1 cellular context compared by ENCODE assay signal in genomic region chr12:56630180-56630632, GRCh38.
A peak's percentile ranks its signal among the peaks of the same experiment; 100 is the strongest.
TF ChIP-seq lines count a peak whose summit lies in the region.

TSS of gene BAZ2A (minus strand) at chr12:56630326. CDS start at chr12:56617530, 12,796 bp downstream.

TF ChIP-seq in HepG2, 621 proteins besides CTCF, POLR2A, EP300 and RAD21 (continued from another document and continues in another):
- TF ChIP-seq ZNF891 (CRISPR knock-in tag; IDR thresholded peaks at IDR 0.05) (0 out of 2 replicates have a peak, but pooled peaks have one; percentile 45), ZNF10 (CRISPR knock-in tag; IDR thresholded peaks at IDR 0.05; ENCODE audit: borderline replicate concordance, low read depth) (no peak), ZBTB21 (CRISPR knock-in tag; IDR thresholded peaks at IDR 0.05) (no peak), ARNT2 (CRISPR knock-in tag; IDR thresholded peaks at IDR 0.05; ENCODE audit: low read depth) (no peak), KLF15 (CRISPR knock-in tag; IDR thresholded peaks at IDR 0.05; ENCODE audit: borderline replicate concordance) (peak; percentile 75; the same call in 1 of the 2 replicates), PRPF4 (IDR thresholded peaks at IDR 0.05; ENCODE audit: low read depth, low read length, poor library complexity, severe bottlenecking) (no peak), ATF6 (CRISPR knock-in tag; conservative IDR thresholded peaks at IDR 0.05) (no peak), ZNF775 (CRISPR knock-in tag; IDR thresholded peaks at IDR 0.05; ENCODE audit: borderline replicate concordance) (no peak), CENPX (CRISPR knock-in tag; IDR thresholded peaks at IDR 0.05) (no peak), HCFC1 (IDR thresholded peaks at IDR 0.05; ENCODE audit: low read depth, low read length) (no peak; the same call in 1 of the 2 replicates), SATB2 (CRISPR knock-in tag; IDR thresholded peaks at IDR 0.05) (no peak), ZNF597 (CRISPR knock-in tag; IDR thresholded peaks at IDR 0.05) (no peak), CENPT (CRISPR knock-in tag; IDR thresholded peaks at IDR 0.05; ENCODE audit: low read depth) (no peak), MTERF4 (CRISPR knock-in tag; IDR thresholded peaks at IDR 0.05) (0 out of 2 replicates have a peak, but pooled peaks have one; percentile 48), ZNF546 (CRISPR knock-in tag; conservative IDR thresholded peaks at IDR 0.05) (0 out of 2 replicates have a peak, but pooled peaks have one; percentile 25), ZNF296 (CRISPR knock-in tag; conservative IDR thresholded peaks at IDR 0.05) (no peak), ZNF713 (CRISPR knock-in tag; IDR thresholded peaks at IDR 0.05) (no peak), ZNF572 (CRISPR knock-in tag; IDR thresholded peaks at IDR 0.05) (no peak), ZNF850 (CRISPR knock-in tag; conservative IDR thresholded peaks at IDR 0.05) (no peak), ZKSCAN1 (IDR thresholded peaks at IDR 0.05; ENCODE audit: low read length) (no peak), SP1 (IDR thresholded peaks at IDR 0.05) (no peak), SP1 (CRISPR knock-in tag; IDR thresholded peaks at IDR 0.05) (peak; percentile 83), ZNF138 (CRISPR knock-in tag; IDR thresholded peaks at IDR 0.05; ENCODE audit: low read depth) (no peak), HNF4A (CRISPR knock-in tag; IDR thresholded peaks at IDR 0.05) (no peak; the same call in 1 of the 2 replicates), DR1 (CRISPR knock-in tag; IDR thresholded peaks at IDR 0.05) (no peak; the same call in 1 of the 2 replicates), ZNF609 (CRISPR knock-in tag; IDR thresholded peaks at IDR 0.05; ENCODE audit: borderline replicate concordance) (no peak), ETV5 (CRISPR knock-in tag; IDR thresholded peaks at IDR 0.05; ENCODE audit: borderline replicate concordance) (peak; percentile 67; the same call in 1 of the 2 replicates), NR2F2 (IDR thresholded peaks at IDR 0.05; ENCODE audit: borderline replicate concordance, low read depth) (no peak), SMARCE1 (IDR thresholded peaks at IDR 0.05; ENCODE audit: borderline replicate concordance) (no peak), ZEB1 (IDR thresholded peaks at IDR 0.05; ENCODE audit: insufficient replicate concordance, low read depth) (no peak), JUND (CRISPR knock-in tag; IDR thresholded peaks at IDR 0.05) (no peak), ZFP41 (CRISPR knock-in tag; IDR thresholded peaks at IDR 0.05; ENCODE audit: borderline replicate concordance) (no peak), ZNF251 (CRISPR knock-in tag; IDR thresholded peaks at IDR 0.05) (no peak), ZNF792 (CRISPR knock-in tag; IDR thresholded peaks at IDR 0.05) (peak; percentile 87), ELF3 (CRISPR knock-in tag; IDR thresholded peaks at IDR 0.05) (peak; percentile 79), ZNF263 (CRISPR knock-in tag; IDR thresholded peaks at IDR 0.05) (peak; percentile 70), ZMAT3 (CRISPR knock-in tag; conservative IDR thresholded peaks at IDR 0.05) (0 out of 2 replicates have a peak, but pooled peaks have one; percentile 72), FOXA1 (IDR thresholded peaks at IDR 0.05) (no peak), FOXA1 (CRISPR knock-in tag; IDR thresholded peaks at IDR 0.05) (0 out of 2 replicates have a peak, but pooled peaks have one; percentile 20), SRSF1 (optimal IDR thresholded peaks at IDR 0.05; ENCODE audit: low read depth, low read length) (no peak), ZNF788 (CRISPR knock-in tag; IDR thresholded peaks at IDR 0.05; ENCODE audit: borderline replicate concordance) (peak; percentile 77; the same call in 1 of the 2 replicates), KDM1A (CRISPR knock-in tag; IDR thresholded peaks at IDR 0.05) (0 out of 2 replicates have a peak, but pooled peaks have one; percentile 19), ZNF768 (CRISPR knock-in tag; IDR thresholded peaks at IDR 0.05) (peak; percentile 74; the same call in 1 of the 2 replicates), ZNF7 (CRISPR knock-in tag; IDR thresholded peaks at IDR 0.05) (no peak; the same call in 1 of the 2 replicates), ZNF580 (CRISPR knock-in tag; IDR thresholded peaks at IDR 0.05; ENCODE audit: borderline replicate concordance, low read depth) (peak; percentile 80; the same call in 1 of the 2 replicates), ZBTB46 (CRISPR knock-in tag; IDR thresholded peaks at IDR 0.05; ENCODE audit: borderline replicate concordance) (no peak), KDM5A (IDR thresholded peaks at IDR 0.05; ENCODE audit: borderline replicate concordance, low read length) (no peak; the same call in 1 of the 2 replicates), GRHL1 (CRISPR knock-in tag; conservative IDR thresholded peaks at IDR 0.05) (no peak), LRRFIP1 (CRISPR knock-in tag; conservative IDR thresholded peaks at IDR 0.05) (no peak), ZNF629 (CRISPR knock-in tag; conservative IDR thresholded peaks at IDR 0.05) (peak; percentile 47), ZBTB10 (CRISPR knock-in tag; IDR thresholded peaks at IDR 0.05; ENCODE audit: borderline replicate concordance) (no peak)
